In the genomic region with DNA sequence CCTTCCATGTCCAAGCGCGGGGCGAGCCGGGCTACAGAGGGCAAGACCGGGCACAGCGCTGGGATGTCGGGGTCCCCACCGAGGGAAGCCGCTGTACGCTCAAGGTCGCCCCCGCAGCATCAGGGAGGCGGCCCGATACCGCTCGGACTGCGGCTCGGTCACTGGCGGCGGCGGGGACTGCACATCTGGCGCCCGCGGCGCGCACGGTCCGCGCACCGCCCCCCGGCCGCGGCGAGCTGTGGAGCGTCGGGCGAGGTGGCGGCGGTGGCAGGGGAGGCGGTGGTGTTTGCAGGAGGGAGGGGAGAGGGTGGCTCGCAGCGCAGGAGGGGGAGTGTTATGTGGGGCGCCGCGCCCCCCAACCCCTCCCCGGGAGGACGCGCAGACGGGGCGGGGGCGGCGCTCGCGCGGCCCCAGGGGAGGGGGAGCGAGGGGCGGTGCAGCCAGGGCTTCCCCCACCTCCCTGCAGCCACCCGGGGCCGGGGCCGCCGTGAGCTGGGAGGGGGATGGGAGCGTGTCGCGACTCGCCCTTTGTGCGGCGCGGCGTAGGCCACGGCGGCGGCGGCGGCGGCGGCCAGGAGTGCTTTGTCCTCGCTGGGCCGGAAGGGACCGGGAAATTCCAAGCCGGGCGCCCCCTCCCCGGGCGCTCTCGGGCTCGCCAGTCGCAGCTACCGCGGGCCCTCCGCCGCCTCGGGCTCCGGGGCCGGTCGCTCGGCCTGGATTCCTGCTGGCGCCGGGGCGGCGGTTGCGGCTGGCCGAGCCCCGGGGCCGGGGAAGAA, we compare ENCODE assay signal across 1 cellular context.
TF ChIP-seq lines count a peak whose summit lies in the region.

A gene (minus strand): TSS at position 309 of the 776 bp plus-strand sequence. CDS start 301 bp downstream, at position 8.

TF ChIP-seq in HepG2, 621 proteins besides CTCF, POLR2A, EP300 and RAD21 (continued from another document and continues in another):
- TF ChIP-seq, protein P1, sequence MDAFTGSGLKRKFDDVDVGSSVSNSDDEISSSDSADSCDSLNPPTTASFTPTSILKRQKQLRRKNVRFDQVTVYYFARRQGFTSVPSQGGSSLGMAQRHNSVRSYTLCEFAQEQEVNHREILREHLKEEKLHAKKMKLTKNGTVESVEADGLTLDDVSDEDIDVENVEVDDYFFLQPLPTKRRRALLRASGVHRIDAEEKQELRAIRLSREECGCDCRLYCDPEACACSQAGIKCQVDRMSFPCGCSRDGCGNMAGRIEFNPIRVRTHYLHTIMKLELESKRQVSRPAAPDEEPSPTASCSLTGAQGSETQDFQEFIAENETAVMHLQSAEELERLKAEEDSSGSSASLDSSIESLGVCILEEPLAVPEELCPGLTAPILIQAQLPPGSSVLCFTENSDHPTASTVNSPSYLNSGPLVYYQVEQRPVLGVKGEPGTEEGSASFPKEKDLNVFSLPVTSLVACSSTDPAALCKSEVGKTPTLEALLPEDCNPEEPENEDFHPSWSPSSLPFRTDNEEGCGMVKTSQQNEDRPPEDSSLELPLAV (CRISPR knock-in tag; conservative IDR thresholded peaks at IDR 0.05; ENCODE audit: low read depth): no peak
- TF ChIP-seq ZNF883 (CRISPR knock-in tag; IDR thresholded peaks at IDR 0.05; ENCODE audit: not compliant biosample characterization): peak; percentile 54
- TF ChIP-seq RBM22 (optimal IDR thresholded peaks at IDR 0.05; ENCODE audit: low read length): no peak
- no peak for TF ChIP-seq HOXD1 (CRISPR knock-in tag; IDR thresholded peaks at IDR 0.05)
- TF ChIP-seq, protein P2, sequence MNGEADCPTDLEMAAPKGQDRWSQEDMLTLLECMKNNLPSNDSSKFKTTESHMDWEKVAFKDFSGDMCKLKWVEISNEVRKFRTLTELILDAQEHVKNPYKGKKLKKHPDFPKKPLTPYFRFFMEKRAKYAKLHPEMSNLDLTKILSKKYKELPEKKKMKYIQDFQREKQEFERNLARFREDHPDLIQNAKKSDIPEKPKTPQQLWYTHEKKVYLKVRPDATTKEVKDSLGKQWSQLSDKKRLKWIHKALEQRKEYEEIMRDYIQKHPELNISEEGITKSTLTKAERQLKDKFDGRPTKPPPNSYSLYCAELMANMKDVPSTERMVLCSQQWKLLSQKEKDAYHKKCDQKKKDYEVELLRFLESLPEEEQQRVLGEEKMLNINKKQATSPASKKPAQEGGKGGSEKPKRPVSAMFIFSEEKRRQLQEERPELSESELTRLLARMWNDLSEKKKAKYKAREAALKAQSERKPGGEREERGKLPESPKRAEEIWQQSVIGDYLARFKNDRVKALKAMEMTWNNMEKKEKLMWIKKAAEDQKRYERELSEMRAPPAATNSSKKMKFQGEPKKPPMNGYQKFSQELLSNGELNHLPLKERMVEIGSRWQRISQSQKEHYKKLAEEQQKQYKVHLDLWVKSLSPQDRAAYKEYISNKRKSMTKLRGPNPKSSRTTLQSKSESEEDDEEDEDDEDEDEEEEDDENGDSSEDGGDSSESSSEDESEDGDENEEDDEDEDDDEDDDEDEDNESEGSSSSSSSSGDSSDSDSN (CRISPR knock-in tag; IDR thresholded peaks at IDR 0.05): peak; percentile 46; the same call in 1 of the 2 replicates
- no peak for TF ChIP-seq ZNF274 (CRISPR knock-in tag; IDR thresholded peaks at IDR 0.05)
- TF ChIP-seq ZNF337 (CRISPR knock-in tag; IDR thresholded peaks at IDR 0.05; ENCODE audit: borderline replicate concordance, low read depth): no peak
- TF ChIP-seq, protein P3, sequence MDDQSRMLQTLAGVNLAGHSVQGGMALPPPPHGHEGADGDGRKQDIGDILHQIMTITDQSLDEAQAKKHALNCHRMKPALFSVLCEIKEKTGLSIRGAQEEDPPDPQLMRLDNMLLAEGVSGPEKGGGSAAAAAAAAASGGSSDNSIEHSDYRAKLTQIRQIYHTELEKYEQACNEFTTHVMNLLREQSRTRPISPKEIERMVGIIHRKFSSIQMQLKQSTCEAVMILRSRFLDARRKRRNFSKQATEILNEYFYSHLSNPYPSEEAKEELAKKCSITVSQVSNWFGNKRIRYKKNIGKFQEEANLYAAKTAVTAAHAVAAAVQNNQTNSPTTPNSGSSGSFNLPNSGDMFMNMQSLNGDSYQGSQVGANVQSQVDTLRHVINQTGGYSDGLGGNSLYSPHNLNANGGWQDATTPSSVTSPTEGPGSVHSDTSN (CRISPR knock-in tag; IDR thresholded peaks at IDR 0.05; ENCODE audit: borderline replicate concordance): no peak
- no peak for TF ChIP-seq ZNF547 (CRISPR knock-in tag; IDR thresholded peaks at IDR 0.05)
- TF ChIP-seq, protein P4, sequence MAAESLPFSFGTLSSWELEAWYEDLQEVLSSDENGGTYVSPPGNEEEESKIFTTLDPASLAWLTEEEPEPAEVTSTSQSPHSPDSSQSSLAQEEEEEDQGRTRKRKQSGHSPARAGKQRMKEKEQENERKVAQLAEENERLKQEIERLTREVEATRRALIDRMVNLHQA (CRISPR knock-in tag; IDR thresholded peaks at IDR 0.05): no peak
- TF ChIP-seq, protein P5, sequence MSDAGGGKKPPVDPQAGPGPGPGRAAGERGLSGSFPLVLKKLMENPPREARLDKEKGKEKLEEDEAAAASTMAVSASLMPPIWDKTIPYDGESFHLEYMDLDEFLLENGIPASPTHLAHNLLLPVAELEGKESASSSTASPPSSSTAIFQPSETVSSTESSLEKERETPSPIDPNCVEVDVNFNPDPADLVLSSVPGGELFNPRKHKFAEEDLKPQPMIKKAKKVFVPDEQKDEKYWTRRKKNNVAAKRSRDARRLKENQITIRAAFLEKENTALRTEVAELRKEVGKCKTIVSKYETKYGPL (CRISPR knock-in tag; IDR thresholded peaks at IDR 0.05): no peak
- TF ChIP-seq, protein P6, sequence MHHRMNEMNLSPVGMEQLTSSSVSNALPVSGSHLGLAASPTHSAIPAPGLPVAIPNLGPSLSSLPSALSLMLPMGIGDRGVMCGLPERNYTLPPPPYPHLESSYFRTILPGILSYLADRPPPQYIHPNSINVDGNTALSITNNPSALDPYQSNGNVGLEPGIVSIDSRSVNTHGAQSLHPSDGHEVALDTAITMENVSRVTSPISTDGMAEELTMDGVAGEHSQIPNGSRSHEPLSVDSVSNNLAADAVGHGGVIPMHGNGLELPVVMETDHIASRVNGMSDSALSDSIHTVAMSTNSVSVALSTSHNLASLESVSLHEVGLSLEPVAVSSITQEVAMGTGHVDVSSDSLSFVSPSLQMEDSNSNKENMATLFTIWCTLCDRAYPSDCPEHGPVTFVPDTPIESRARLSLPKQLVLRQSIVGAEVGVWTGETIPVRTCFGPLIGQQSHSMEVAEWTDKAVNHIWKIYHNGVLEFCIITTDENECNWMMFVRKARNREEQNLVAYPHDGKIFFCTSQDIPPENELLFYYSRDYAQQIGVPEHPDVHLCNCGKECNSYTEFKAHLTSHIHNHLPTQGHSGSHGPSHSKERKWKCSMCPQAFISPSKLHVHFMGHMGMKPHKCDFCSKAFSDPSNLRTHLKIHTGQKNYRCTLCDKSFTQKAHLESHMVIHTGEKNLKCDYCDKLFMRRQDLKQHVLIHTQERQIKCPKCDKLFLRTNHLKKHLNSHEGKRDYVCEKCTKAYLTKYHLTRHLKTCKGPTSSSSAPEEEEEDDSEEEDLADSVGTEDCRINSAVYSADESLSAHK (CRISPR knock-in tag; IDR thresholded peaks at IDR 0.05; ENCODE audit: borderline replicate concordance): no peak
- TF ChIP-seq, protein P7, sequence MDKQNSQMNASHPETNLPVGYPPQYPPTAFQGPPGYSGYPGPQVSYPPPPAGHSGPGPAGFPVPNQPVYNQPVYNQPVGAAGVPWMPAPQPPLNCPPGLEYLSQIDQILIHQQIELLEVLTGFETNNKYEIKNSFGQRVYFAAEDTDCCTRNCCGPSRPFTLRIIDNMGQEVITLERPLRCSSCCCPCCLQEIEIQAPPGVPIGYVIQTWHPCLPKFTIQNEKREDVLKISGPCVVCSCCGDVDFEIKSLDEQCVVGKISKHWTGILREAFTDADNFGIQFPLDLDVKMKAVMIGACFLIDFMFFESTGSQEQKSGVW (CRISPR knock-in tag; IDR thresholded peaks at IDR 0.05; ENCODE audit: borderline replicate concordance): no peak
- TF ChIP-seq, protein P8, sequence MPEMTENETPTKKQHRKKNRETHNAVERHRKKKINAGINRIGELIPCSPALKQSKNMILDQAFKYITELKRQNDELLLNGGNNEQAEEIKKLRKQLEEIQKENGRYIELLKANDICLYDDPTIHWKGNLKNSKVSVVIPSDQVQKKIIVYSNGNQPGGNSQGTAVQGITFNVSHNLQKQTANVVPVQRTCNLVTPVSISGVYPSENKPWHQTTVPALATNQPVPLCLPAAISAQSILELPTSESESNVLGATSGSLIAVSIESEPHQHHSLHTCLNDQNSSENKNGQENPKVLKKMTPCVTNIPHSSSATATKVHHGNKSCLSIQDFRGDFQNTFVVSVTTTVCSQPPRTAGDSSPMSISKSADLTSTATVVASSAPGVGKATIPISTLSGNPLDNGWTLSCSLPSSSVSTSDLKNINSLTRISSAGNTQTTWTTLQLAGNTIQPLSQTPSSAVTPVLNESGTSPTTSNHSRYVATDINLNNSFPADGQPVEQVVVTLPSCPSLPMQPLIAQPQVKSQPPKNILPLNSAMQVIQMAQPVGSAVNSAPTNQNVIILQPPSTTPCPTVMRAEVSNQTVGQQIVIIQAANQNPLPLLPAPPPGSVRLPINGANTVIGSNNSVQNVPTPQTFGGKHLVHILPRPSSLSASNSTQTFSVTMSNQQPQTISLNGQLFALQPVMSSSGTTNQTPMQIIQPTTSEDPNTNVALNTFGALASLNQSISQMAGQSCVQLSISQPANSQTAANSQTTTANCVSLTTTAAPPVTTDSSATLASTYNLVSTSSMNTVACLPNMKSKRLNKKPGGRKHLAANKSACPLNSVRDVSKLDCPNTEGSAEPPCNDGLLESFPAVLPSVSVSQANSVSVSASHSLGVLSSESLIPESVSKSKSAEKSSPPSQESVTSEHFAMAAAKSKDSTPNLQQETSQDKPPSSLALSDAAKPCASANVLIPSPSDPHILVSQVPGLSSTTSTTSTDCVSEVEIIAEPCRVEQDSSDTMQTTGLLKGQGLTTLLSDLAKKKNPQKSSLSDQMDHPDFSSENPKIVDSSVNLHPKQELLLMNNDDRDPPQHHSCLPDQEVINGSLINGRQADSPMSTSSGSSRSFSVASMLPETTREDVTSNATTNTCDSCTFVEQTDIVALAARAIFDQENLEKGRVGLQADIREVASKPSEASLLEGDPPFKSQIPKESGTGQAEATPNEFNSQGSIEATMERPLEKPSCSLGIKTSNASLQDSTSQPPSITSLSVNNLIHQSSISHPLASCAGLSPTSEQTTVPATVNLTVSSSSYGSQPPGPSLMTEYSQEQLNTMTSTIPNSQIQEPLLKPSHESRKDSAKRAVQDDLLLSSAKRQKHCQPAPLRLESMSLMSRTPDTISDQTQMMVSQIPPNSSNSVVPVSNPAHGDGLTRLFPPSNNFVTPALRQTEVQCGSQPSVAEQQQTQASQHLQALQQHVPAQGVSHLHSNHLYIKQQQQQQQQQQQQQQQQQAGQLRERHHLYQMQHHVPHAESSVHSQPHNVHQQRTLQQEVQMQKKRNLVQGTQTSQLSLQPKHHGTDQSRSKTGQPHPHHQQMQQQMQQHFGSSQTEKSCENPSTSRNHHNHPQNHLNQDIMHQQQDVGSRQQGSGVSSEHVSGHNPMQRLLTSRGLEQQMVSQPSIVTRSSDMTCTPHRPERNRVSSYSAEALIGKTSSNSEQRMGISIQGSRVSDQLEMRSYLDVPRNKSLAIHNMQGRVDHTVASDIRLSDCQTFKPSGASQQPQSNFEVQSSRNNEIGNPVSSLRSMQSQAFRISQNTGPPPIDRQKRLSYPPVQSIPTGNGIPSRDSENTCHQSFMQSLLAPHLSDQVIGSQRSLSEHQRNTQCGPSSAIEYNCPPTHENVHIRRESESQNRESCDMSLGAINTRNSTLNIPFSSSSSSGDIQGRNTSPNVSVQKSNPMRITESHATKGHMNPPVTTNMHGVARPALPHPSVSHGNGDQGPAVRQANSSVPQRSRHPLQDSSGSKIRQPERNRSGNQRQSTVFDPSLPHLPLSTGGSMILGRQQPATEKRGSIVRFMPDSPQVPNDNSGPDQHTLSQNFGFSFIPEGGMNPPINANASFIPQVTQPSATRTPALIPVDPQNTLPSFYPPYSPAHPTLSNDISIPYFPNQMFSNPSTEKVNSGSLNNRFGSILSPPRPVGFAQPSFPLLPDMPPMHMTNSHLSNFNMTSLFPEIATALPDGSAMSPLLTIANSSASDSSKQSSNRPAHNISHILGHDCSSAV (CRISPR knock-in tag; IDR thresholded peaks at IDR 0.05; ENCODE audit: borderline replicate concordance): no peak
- TF ChIP-seq MIER3 (CRISPR knock-in tag; IDR thresholded peaks at IDR 0.05; ENCODE audit: borderline replicate concordance): no peak
- no peak for TF ChIP-seq KMT2B (CRISPR knock-in tag; IDR thresholded peaks at IDR 0.05)
- TF ChIP-seq, protein P9, sequence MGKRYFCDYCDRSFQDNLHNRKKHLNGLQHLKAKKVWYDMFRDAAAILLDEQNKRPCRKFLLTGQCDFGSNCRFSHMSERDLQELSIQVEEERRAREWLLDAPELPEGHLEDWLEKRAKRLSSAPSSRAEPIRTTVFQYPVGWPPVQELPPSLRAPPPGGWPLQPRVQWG (CRISPR knock-in tag; IDR thresholded peaks at IDR 0.05; ENCODE audit: borderline replicate concordance, low read depth): no peak
- TF ChIP-seq CCAR2 (optimal IDR thresholded peaks at IDR 0.05; ENCODE audit: low read depth, low read length): no peak
- TF ChIP-seq ZNF629 (CRISPR knock-in tag; conservative IDR thresholded peaks at IDR 0.05): 0 out of 2 replicates have a peak, but pooled peaks have one; percentile 26
- TF ChIP-seq, protein P10, sequence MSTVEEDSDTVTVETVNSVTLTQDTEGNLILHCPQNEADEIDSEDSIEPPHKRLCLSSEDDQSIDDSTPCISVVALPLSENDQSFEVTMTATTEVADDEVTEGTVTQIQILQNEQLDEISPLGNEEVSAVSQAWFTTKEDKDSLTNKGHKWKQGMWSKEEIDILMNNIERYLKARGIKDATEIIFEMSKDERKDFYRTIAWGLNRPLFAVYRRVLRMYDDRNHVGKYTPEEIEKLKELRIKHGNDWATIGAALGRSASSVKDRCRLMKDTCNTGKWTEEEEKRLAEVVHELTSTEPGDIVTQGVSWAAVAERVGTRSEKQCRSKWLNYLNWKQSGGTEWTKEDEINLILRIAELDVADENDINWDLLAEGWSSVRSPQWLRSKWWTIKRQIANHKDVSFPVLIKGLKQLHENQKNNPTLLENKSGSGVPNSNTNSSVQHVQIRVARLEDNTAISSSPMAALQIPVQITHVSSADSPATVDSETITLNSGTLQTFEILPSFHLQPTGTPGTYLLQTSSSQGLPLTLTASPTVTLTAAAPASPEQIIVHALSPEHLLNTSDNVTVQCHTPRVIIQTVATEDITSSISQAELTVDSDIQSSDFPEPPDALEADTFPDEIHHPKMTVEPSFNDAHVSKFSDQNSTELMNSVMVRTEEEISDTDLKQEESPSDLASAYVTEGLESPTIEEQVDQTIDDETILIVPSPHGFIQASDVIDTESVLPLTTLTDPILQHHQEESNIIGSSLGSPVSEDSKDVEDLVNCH (CRISPR knock-in tag; IDR thresholded peaks at IDR 0.05): no peak
- no peak for TF ChIP-seq PCBP2 (optimal IDR thresholded peaks at IDR 0.05; ENCODE audit: low read depth, low read length, poor library complexity, severe bottlenecking)
- TF ChIP-seq ZNF615 (CRISPR knock-in tag; IDR thresholded peaks at IDR 0.05; ENCODE audit: borderline replicate concordance): no peak
- TF ChIP-seq, protein P11, sequence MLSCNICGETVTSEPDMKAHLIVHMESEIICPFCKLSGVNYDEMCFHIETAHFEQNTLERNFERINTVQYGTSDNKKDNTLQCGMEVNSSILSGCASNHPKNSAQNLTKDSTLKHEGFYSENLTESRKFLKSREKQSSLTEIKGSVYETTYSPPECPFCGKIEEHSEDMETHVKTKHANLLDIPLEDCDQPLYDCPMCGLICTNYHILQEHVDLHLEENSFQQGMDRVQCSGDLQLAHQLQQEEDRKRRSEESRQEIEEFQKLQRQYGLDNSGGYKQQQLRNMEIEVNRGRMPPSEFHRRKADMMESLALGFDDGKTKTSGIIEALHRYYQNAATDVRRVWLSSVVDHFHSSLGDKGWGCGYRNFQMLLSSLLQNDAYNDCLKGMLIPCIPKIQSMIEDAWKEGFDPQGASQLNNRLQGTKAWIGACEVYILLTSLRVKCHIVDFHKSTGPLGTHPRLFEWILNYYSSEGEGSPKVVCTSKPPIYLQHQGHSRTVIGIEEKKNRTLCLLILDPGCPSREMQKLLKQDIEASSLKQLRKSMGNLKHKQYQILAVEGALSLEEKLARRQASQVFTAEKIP (CRISPR knock-in tag; IDR thresholded peaks at IDR 0.05; ENCODE audit: borderline replicate concordance): no peak
- TF ChIP-seq ATAD3A (CRISPR knock-in tag; IDR thresholded peaks at IDR 0.05): no peak
- TF ChIP-seq GZF1 (CRISPR knock-in tag; IDR thresholded peaks at IDR 0.05): no peak
